In the genomic region with DNA sequence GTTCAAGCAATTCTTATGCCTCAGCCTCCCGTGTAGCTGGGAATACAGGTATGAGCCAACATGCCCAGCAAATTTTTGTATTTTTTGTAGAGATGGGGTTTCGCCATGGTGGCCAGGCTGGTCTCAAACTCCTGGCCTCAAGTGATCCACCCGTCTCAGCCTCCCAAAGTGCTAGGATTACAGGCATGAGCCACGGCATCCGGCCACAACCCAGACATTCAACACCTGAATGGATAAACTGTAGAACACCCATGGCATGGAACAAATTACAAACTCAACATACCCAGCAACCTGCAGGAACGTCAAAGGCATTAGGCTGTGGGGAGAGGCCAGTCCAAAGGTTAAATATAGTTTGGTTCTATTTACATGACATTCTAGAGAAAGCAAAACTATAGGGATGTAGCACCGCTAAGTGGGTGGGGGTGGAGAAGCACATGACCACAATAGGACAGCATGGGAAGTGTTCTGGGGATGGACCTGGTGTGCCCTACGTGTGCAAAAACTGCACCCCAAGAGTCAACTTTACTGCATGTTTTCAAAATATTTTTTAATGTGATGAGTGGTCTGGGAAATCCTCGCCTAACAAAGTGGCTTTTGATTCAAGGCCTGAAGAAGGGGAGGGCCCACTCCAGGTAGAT, we compare ENCODE assay signal across 11 cellular contexts. TPM values are rescaled to one million over a fixed set of nuclear protein-coding genes. Genes with fewer than 3 reads are reported as not detected.
DNase-seq lines count a peak whose midpoint lies in the region; ATAC-seq and TF ChIP-seq lines count a peak whose summit lies in the region.
"Had no signal": no experiment of that assay in that cellular context is flagged by ENCODE, and none has a peak within 500 bp of the region (broad histone marks: within the 10 kb centered on the region; RNA-seq: fewer than 3 reads in every experiment).

No MANE protein-coding gene starts in this region.

- H3K27ac ChIP-seq in DND-41 (ENCODE audit: low read length), result peak overlapping the region; percentile 39; the same call in 1 of the 2 replicates
- peak overlapping the region; percentile 71 to 87 (median 81) for H3K27ac ChIP-seq in gastrocnemius medialis
- H3K27ac ChIP-seq: testis had no signal

- no peak overlapping the region for H3K4me2 ChIP-seq in DND-41 (ENCODE audit: insufficient read depth, low read length)

- in situ Hi-C loops in gastrocnemius medialis (cut with MboI; ENCODE audit: low sequenced_read_pairs in 4 of 4), result no loop called here

- no peak for DNase-seq in DND-41
- DNase-seq in T-helper 17 cell, result no peak
- peak; percentile 10 for DNase-seq in left cardiac atrium
- no peak for DNase-seq in gastrocnemius medialis
- DNase-seq in dedifferentiated amniotic fluid mesenchymal stem cell (ENCODE audit: extremely low spot score), result no peak
- DNase-seq in stimulated activated naive CD4-positive, alpha-beta T cell (lab: John Stamatoyannopoulos, UW), result no peak
- no peak for DNase-seq in midbrain (lab: John Stamatoyannopoulos, UW)
- no peak for DNase-seq in NAMALWA (ENCODE audit: low spot score)

- peak overlapping the region; percentile 19 for H3K27ac Mint-ChIP-seq in T-helper 17 cell

- H3K4me3 Mint-ChIP-seq in T-helper 17 cell, result no peak overlapping the region

- no peaks in the 10 kb centered on the region for H3K27me3 ChIP-seq in DND-41 (ENCODE audit: insufficient read depth, low read length, poor library complexity)
- H3K27me3 ChIP-seq in gastrocnemius medialis, result no peaks in the 10 kb centered on the region
- H3K27me3 ChIP-seq: testis had no signal

- H3K4me1 Mint-ChIP-seq in T-helper 17 cell, result peaks cover 13% of the 10 kb centered on the region

- H3K36me3 Mint-ChIP-seq in T-helper 17 cell (ENCODE audit: low read depth), result peaks cover 2% of the 10 kb centered on the region

- H3K4me3 ChIP-seq in DND-41 (ENCODE audit: low read depth in 1 of 2, low read length in 2 of 2) (no peak overlapping the region), gastrocnemius medialis (no peak overlapping the region)
- H3K4me3 ChIP-seq: testis had no signal

- H3K9ac ChIP-seq in DND-41 (ENCODE audit: low read depth, low read length), result no peak overlapping the region

- ATAC-seq in DND-41 (ENCODE audit: insufficient read depth, low read depth) (no peak), T-helper 17 cell (no peak), left cardiac atrium (no peak), gastrocnemius medialis (no peak)

- intact Hi-C loops in left cardiac atrium (cut with DNase I), result loop anchor here in 1 of 2 donors (1.0 kb wide), 1 partner anchor 124 kb away; no protein-coding TSS in a partner anchor
- intact Hi-C loops in gastrocnemius medialis (cut with DNase I; ENCODE audit: low total_unique reads), result no loop called here

- no peak for TF ChIP-seq POLR2A in gastrocnemius medialis (IDR thresholded peaks at IDR 0.05)

- H3K79me2 ChIP-seq in DND-41 (ENCODE audit: insufficient read depth, low read length), result no peaks in the 10 kb centered on the region

- H3K4me1 ChIP-seq in DND-41 (ENCODE audit: insufficient read depth, low read length) (no peaks in the 10 kb centered on the region), gastrocnemius medialis (peaks cover 38 to 46% of the 10 kb centered on the region in 2 donors)
- H3K4me1 ChIP-seq: testis had no signal

- H3K9me3 ChIP-seq in DND-41 (ENCODE audit: insufficient read depth, low read length, severe bottlenecking) (no peaks in the 10 kb centered on the region), T-helper 17 cell (ENCODE audit: control insufficient read depth, low read length, poor library complexity, severe bottlenecking) (no peaks in the 10 kb centered on the region), gastrocnemius medialis (no peaks in the 10 kb centered on the region)
- H3K9me3 ChIP-seq: testis had no signal

- peaks cover 48% of the 10 kb centered on the region for H3K36me3 ChIP-seq in DND-41 (ENCODE audit: insufficient read depth, low read length)
- peaks cover 0 to 14% of the 10 kb centered on the region in 2 donors for H3K36me3 ChIP-seq in gastrocnemius medialis

- no peak for TF ChIP-seq CTCF in DND-41 (IDR thresholded peaks at IDR 0.05; ENCODE audit: borderline replicate concordance, extremely low read depth, low read length, poor library complexity, severe bottlenecking)
- no peak for TF ChIP-seq CTCF in gastrocnemius medialis (IDR thresholded peaks at IDR 0.05 in 4 of 5, conservative IDR thresholded peaks at IDR 0.05 in 1 of 5)

- peaks cover 3% of the 10 kb centered on the region; the same call in 1 of the 2 replicates for H4K20me1 ChIP-seq in DND-41 (ENCODE audit: insufficient read depth, low read length)

- no peak overlapping the region for H2AFZ ChIP-seq in DND-41 (ENCODE audit: low read depth, low read length)

- no peaks in the 10 kb centered on the region for H3K27me3 Mint-ChIP-seq in T-helper 17 cell

RNA-seq across cellular contexts. Expression of a gene that starts 6.5 kb away (rescaled TPM):
- total RNA-seq in T-helper 17 cell (under 1 TPM in 1 of 2 donors, not detected in 1; 0.92 TPM), left cardiac atrium (1,000 to 10,000 TPM in 1 of 2 donors, 100 to 1,000 TPM in 1; 799 to 1,159 TPM), gastrocnemius medialis (100 to 1,000 TPM; 129 to 355 (median 306) TPM)
- total RNA-seq: glomerular endothelial cell, H4 had no signal

RNA-seq across cellular contexts. Expression of a gene that starts 10.5 kb away (rescaled TPM):
- 10 to 100 TPM; 27.2 to 29.7 TPM for total RNA-seq in T-helper 17 cell
- total RNA-seq in left cardiac atrium, result 10 to 100 TPM; 20.0 to 22.1 TPM
- 10 to 100 TPM; 11.1 to 34.6 (median 17.3) TPM for total RNA-seq in gastrocnemius medialis

RNA-seq across cellular contexts. Expression of a gene that starts 27.3 kb away (rescaled TPM):
- 100 to 1,000 TPM in 1 of 2 donors, 10 to 100 TPM in 1; 91.1 to 104 TPM for total RNA-seq in T-helper 17 cell
- total RNA-seq in left cardiac atrium, result 10 to 100 TPM; 42.1 to 48.7 TPM
- total RNA-seq in gastrocnemius medialis, result 10 to 100 TPM; 48.0 to 77.2 (median 56.0) TPM

RNA-seq across cellular contexts. Expression of a gene that starts 32.3 kb away (rescaled TPM):
- total RNA-seq in T-helper 17 cell (1 to 10 TPM; 1.1 to 4.2 TPM), left cardiac atrium (100 to 1,000 TPM in 1 of 2 donors, 10 to 100 TPM in 1; 65.0 to 117 TPM), gastrocnemius medialis (10 to 100 TPM in 2 of 4 donors, 1 to 10 TPM in 2; 5.8 to 23.6 (median 15.9) TPM)

RNA-seq across cellular contexts. Expression of a gene that starts 51.5 kb away (rescaled TPM):
- total RNA-seq in T-helper 17 cell, result 10 to 100 TPM; 46.3 to 53.3 TPM
- total RNA-seq in left cardiac atrium, result 10 to 100 TPM; 95.8 to 98.9 TPM
- total RNA-seq in gastrocnemius medialis, result 10 to 100 TPM; 69.4 to 93.0 (median 77.7) TPM

Comparison
In these comparisons a context has a peak if more than half of its experiments do, and no peak if none do; other contexts are left out.
1. RNA of a gene that starts 6.5 kb away (total RNA-seq): 799 to 1,159 TPM in left cardiac atrium and 129 to 355 TPM in gastrocnemius medialis; 0.92 TPM in T-helper 17 cell; every median in the first group is over 10 times any median in the second.